ENCODE assay signal across 17 cellular contexts in genomic region chr11:47350315-47350714, GRCh38. TPM values are rescaled to one million over a fixed set of nuclear protein-coding genes. Genes with fewer than 3 reads are reported as not detected.
DNase-seq lines count a peak whose midpoint lies in the region; ATAC-seq and TF ChIP-seq lines count a peak whose summit lies in the region.
"Had no signal": no experiment of that assay in that cellular context is flagged by ENCODE, and none has a peak within 500 bp of the region (broad histone marks: within the 10 kb centered on the region; RNA-seq: fewer than 3 reads in every experiment).

No MANE protein-coding gene starts in this region.

- no peak overlapping the region for H3K23ac ChIP-seq in mesendoderm (ENCODE audit: low read length)

- H3K4me1 ChIP-seq in right atrium auricular region (peaks cover 0 to 25% of the 10 kb centered on the region in 2 donors), mesendoderm (ENCODE audit: control insufficient read depth, low read depth, low read length) (peaks cover 2% of the 10 kb centered on the region)
- H3K4me1 ChIP-seq: Caco-2 had no signal

- H4K5ac ChIP-seq in mesendoderm (ENCODE audit: low read length), result no peak overlapping the region

- H2BK5ac ChIP-seq in mesendoderm (ENCODE audit: low read length), result no peak overlapping the region

- H3K4me3 ChIP-seq in right atrium auricular region, result peak overlapping the region; percentile 59 to 61
- no peak overlapping the region for H3K4me3 ChIP-seq in mesendoderm (ENCODE audit: low read length)
- H3K4me3 ChIP-seq: A549 had no signal

- no peak overlapping the region for H3K9ac ChIP-seq in mesendoderm (ENCODE audit: low read length)

- intact Hi-C loops in left ventricle myocardium superior (cut with micrococcal nuclease), result no loop called here
- intact Hi-C loops in dendritic cell treated with granulocyte-macrophage colony-stimulating factor and Interleukin-4, amounts not matched to agents 40 ng/mL and 50 ng/mL, for 4 days (cut with micrococcal nuclease), result no loop called here

- H3K36me3 Mint-ChIP-seq in dendritic cell treated with granulocyte-macrophage colony-stimulating factor and Interleukin-4, amounts not matched to agents 40 ng/mL and 50 ng/mL, for 4 days (ENCODE audit: low read depth), result peaks cover 59% of the 10 kb centered on the region
- H3K36me3 Mint-ChIP-seq in stimulated activated memory B cell treated with anti-CD40 and anti-IgM and Interleukin-4, amounts not matched to agents 10 μg/mL and 1 μg/mL and 100 μg/mL, for 72 hours, result peaks cover 8% of the 10 kb centered on the region
- H3K36me3 Mint-ChIP-seq: CD8-positive, alpha-beta memory T cell had no signal

- H3K27me3 ChIP-seq in right atrium auricular region, result no peaks in the 10 kb centered on the region
- H3K27me3 ChIP-seq in mesendoderm (ENCODE audit: insufficient read depth, low read length, poor library complexity), result no peaks in the 10 kb centered on the region
- H3K27me3 ChIP-seq: BE2C had no signal

- H3K9me3 ChIP-seq in right atrium auricular region, result no peaks in the 10 kb centered on the region
- H3K9me3 ChIP-seq: A549, BE2C, Caco-2 had no signal

- no peaks in the 10 kb centered on the region for H3K79me2 ChIP-seq in mesendoderm (ENCODE audit: control insufficient read depth, insufficient read depth, low read length)

- DNase-seq in right atrium auricular region (ENCODE audit: low spot score), result no peak
- DNase-seq in left ventricle myocardium superior, result no peak
- no peak for DNase-seq in mesendoderm
- DNase-seq in activated CD8-positive, alpha-beta memory T cell treated with anti-CD3 and anti-CD28 coated beads for 24 hours, result no peak
- DNase-seq: BE2C; Caco-2; CD8-positive, alpha-beta memory T cell; GF-D8; GOT3 had no signal

- H3K56ac ChIP-seq in mesendoderm (ENCODE audit: low read length), result peak overlapping the region; percentile 42

- no CpG with 5 or more reads among the region's 9 CpGs for WGBS in mesendoderm (ENCODE audit: extremely low coverage, insufficient coverage, low lambda C conversion rate)

- no peaks in the 10 kb centered on the region for H3K9me3 Mint-ChIP-seq in dendritic cell treated with granulocyte-macrophage colony-stimulating factor and Interleukin-4, amounts not matched to agents 40 ng/mL and 50 ng/mL, for 4 days
- no peaks in the 10 kb centered on the region for H3K9me3 Mint-ChIP-seq in stimulated activated memory B cell treated with anti-CD40 and anti-IgM and Interleukin-4, amounts not matched to agents 10 μg/mL and 1 μg/mL and 100 μg/mL, for 72 hours
- H3K9me3 Mint-ChIP-seq: CD8-positive, alpha-beta memory T cell had no signal

- no peak for ATAC-seq in left ventricle myocardium superior
- no peak for ATAC-seq in stimulated activated memory B cell treated with anti-CD40 and anti-IgM and Interleukin-4, amounts not matched to agents 10 μg/mL and 1 μg/mL and 100 μg/mL, for 72 hours
- no peak for ATAC-seq in HG03432 (IDR thresholded peaks at IDR 0.05; ENCODE audit: unreplicated experiment)
- ATAC-seq in HG03354 (IDR thresholded peaks at IDR 0.05; ENCODE audit: poor library complexity, severe bottlenecking, unreplicated experiment), result no peak
- ATAC-seq: A549, HCT116 had no signal

- H3K4me3 Mint-ChIP-seq in dendritic cell treated with granulocyte-macrophage colony-stimulating factor and Interleukin-4, amounts not matched to agents 40 ng/mL and 50 ng/mL, for 4 days, result no peak overlapping the region
- no peak overlapping the region for H3K4me3 Mint-ChIP-seq in stimulated activated memory B cell treated with anti-CD40 and anti-IgM and Interleukin-4, amounts not matched to agents 10 μg/mL and 1 μg/mL and 100 μg/mL, for 72 hours
- H3K4me3 Mint-ChIP-seq: CD8-positive, alpha-beta memory T cell had no signal

- H3K27me3 Mint-ChIP-seq in dendritic cell treated with granulocyte-macrophage colony-stimulating factor and Interleukin-4, amounts not matched to agents 40 ng/mL and 50 ng/mL, for 4 days, result no peaks in the 10 kb centered on the region
- no peaks in the 10 kb centered on the region for H3K27me3 Mint-ChIP-seq in stimulated activated memory B cell treated with anti-CD40 and anti-IgM and Interleukin-4, amounts not matched to agents 10 μg/mL and 1 μg/mL and 100 μg/mL, for 72 hours

- peak overlapping the region; percentile 88 to 98 for H3K27ac ChIP-seq in right atrium auricular region
- no peak overlapping the region for H3K27ac ChIP-seq in mesendoderm (ENCODE audit: low read depth, low read length)
- H3K27ac ChIP-seq: A549 had no signal

- no peak overlapping the region for H2BK15ac ChIP-seq in mesendoderm (replicated peaks; ENCODE audit: low read depth)

- peak overlapping the region; percentile 38 for H3K27ac Mint-ChIP-seq in dendritic cell treated with granulocyte-macrophage colony-stimulating factor and Interleukin-4, amounts not matched to agents 40 ng/mL and 50 ng/mL, for 4 days
- peak overlapping the region; percentile 26 for H3K27ac Mint-ChIP-seq in stimulated activated memory B cell treated with anti-CD40 and anti-IgM and Interleukin-4, amounts not matched to agents 10 μg/mL and 1 μg/mL and 100 μg/mL, for 72 hours

- TF ChIP-seq CTCF in right atrium auricular region (IDR thresholded peaks at IDR 0.05), result no peak

- no peak overlapping the region for H4K8ac ChIP-seq in mesendoderm (ENCODE audit: low read depth, low read length)

- H3K18ac ChIP-seq in mesendoderm (ENCODE audit: low read length), result no peak overlapping the region

- no peak overlapping the region for H2AK5ac ChIP-seq in mesendoderm (ENCODE audit: low read length)

- no peak overlapping the region for H2BK120ac ChIP-seq in mesendoderm (ENCODE audit: low read depth, low read length)

- no peak overlapping the region for H3K4ac ChIP-seq in mesendoderm (ENCODE audit: low read depth, low read length)

- no peaks in the 10 kb centered on the region for H3K79me1 ChIP-seq in mesendoderm (ENCODE audit: low read length)

- H3K36me3 ChIP-seq in right atrium auricular region (peaks cover 60% of the 10 kb centered on the region), mesendoderm (ENCODE audit: control insufficient read depth, insufficient read depth, low read length) (no peaks in the 10 kb centered on the region)
- H3K36me3 ChIP-seq: BE2C had no signal

- no peak overlapping the region for H3K4me2 ChIP-seq in mesendoderm (ENCODE audit: low read length)
- H3K4me2 ChIP-seq: A549 had no signal

- peaks cover 4% of the 10 kb centered on the region for H3K4me1 Mint-ChIP-seq in dendritic cell treated with granulocyte-macrophage colony-stimulating factor and Interleukin-4, amounts not matched to agents 40 ng/mL and 50 ng/mL, for 4 days (ENCODE audit: low read depth)
- no peaks in the 10 kb centered on the region for H3K4me1 Mint-ChIP-seq in stimulated activated memory B cell treated with anti-CD40 and anti-IgM and Interleukin-4, amounts not matched to agents 10 μg/mL and 1 μg/mL and 100 μg/mL, for 72 hours
- H3K4me1 Mint-ChIP-seq: CD8-positive, alpha-beta memory T cell had no signal

RNA-seq across cellular contexts. Expression of gene MYBPC3, which starts 2.2 kb away (rescaled TPM):
- total RNA-seq in right atrium auricular region (1,000 to 10,000 TPM in 1 of 2 donors, 100 to 1,000 TPM in 1; 797 to 1,210 TPM), left ventricle myocardium superior (2,596 TPM)
- polyA plus RNA-seq in mesendoderm (2013, experiment 1 of 2), result not detected
- polyA plus RNA-seq in mesendoderm (2013, experiment 2 of 2), result not detected
- total RNA-seq: Caco-2; CD8-positive, alpha-beta memory T cell; HT-29 had no signal
- polyA plus RNA-seq: AG04450; CD8-positive, alpha-beta memory T cell had no signal

RNA-seq across cellular contexts. Expression of gene SPI1, which starts 28.0 kb away (rescaled TPM):
- total RNA-seq in right atrium auricular region (10 to 100 TPM in 1 of 2 donors, 1 to 10 TPM in 1; 7.5 to 23.1 TPM), left ventricle myocardium superior (11.2 TPM)
- 0.70 TPM for polyA plus RNA-seq in mesendoderm (2013, experiment 1 of 2)
- 0.63 TPM for polyA plus RNA-seq in mesendoderm (2013, experiment 2 of 2)
- total RNA-seq: Caco-2, HT-29 had no signal
- polyA plus RNA-seq: AG04450; CD8-positive, alpha-beta memory T cell had no signal

RNA-seq across cellular contexts. Expression of gene SLC39A13, which starts 58.1 kb away (rescaled TPM):
- total RNA-seq in right atrium auricular region (10 to 100 TPM; 78.4 to 79.8 TPM), left ventricle myocardium superior (39.5 TPM)
- polyA plus RNA-seq in mesendoderm (2013, experiment 1 of 2), result 10.9 TPM
- 11.3 TPM for polyA plus RNA-seq in mesendoderm (2013, experiment 2 of 2)
